In genomic region chr7:112462236-112462635, GRCh38 we compare ENCODE assay signal across 8 cellular contexts. TPM values are rescaled to one million over a fixed set of nuclear protein-coding genes. Genes with fewer than 3 reads are reported as not detected.
DNase-seq lines count a peak whose midpoint lies in the region; ATAC-seq and TF ChIP-seq lines count a peak whose summit lies in the region.

No MANE protein-coding gene starts in this region.

- no peak for ATAC-seq in HG03139 (IDR thresholded peaks at IDR 0.05; ENCODE audit: unreplicated experiment)

- no peak overlapping the region for H3K27ac ChIP-seq in colonic mucosa

- no peak for TF ChIP-seq CTCF in colonic mucosa (IDR thresholded peaks at IDR 0.05)

- no peaks in the 10 kb centered on the region for H3K4me1 ChIP-seq in colonic mucosa

- no peaks in the 10 kb centered on the region for H3K9me3 ChIP-seq in colonic mucosa

- H3K4me3 ChIP-seq in colonic mucosa = no peak overlapping the region

- intact Hi-C loops in colonic mucosa (cut with DNase I) = no loop called here

- no peaks in the 10 kb centered on the region for H3K27me3 ChIP-seq in colonic mucosa

- DNase-seq in Ammon's horn (ENCODE audit: low spot score) (peak; percentile 58), NCI-H2107 treated with DMSO at 0.1 percent for 48 hours (lab: John Stamatoyannopoulos, UW; ENCODE audit: unreplicated experiment) (peak; percentile 78), colonic mucosa (peak; percentile 50), medulla oblongata (ENCODE audit: extremely low spot score) (peak; percentile 85), NCI-H2081 treated with DMSO at 0.1 percent for 48 hours (lab: John Stamatoyannopoulos, UW) (no peak), T1000 (lab: John Stamatoyannopoulos, UW) (no peak), NCI-H128 (lab: John Stamatoyannopoulos, UW; ENCODE audit: unreplicated experiment) (no peak)

- no peaks in the 10 kb centered on the region for H3K36me3 ChIP-seq in colonic mucosa

- no peak overlapping the region for H3K9ac ChIP-seq in colonic mucosa (ENCODE audit: low read depth in 2 of 2, low read length in 2 of 2)

RNA-seq across cellular contexts. Expression of gene IFRD1, which starts 12.0 kb away (rescaled TPM):
- total RNA-seq in colonic mucosa = 10 to 100 TPM; 35.9 to 41.0 TPM

RNA-seq across cellular contexts. Expression of gene LSMEM1, which starts 18.6 kb away (rescaled TPM):
- total RNA-seq in colonic mucosa = 1 to 10 TPM; 2.0 to 2.3 TPM

Comparison
In these comparisons a context has a peak if more than half of its experiments do, and no peak if none do; other contexts are left out.
1. DNase-seq: peak in Ammon's horn (single experiment), NCI-H2107 treated with DMSO at 0.1 percent for 48 hours (single experiment), colonic mucosa (single experiment) and medulla oblongata (single experiment); none in NCI-H2081 treated with DMSO at 0.1 percent for 48 hours (single experiment), T1000 (single experiment) and NCI-H128 (single experiment).